8 cellular contexts compared by ENCODE assay signal in the genomic region with DNA sequence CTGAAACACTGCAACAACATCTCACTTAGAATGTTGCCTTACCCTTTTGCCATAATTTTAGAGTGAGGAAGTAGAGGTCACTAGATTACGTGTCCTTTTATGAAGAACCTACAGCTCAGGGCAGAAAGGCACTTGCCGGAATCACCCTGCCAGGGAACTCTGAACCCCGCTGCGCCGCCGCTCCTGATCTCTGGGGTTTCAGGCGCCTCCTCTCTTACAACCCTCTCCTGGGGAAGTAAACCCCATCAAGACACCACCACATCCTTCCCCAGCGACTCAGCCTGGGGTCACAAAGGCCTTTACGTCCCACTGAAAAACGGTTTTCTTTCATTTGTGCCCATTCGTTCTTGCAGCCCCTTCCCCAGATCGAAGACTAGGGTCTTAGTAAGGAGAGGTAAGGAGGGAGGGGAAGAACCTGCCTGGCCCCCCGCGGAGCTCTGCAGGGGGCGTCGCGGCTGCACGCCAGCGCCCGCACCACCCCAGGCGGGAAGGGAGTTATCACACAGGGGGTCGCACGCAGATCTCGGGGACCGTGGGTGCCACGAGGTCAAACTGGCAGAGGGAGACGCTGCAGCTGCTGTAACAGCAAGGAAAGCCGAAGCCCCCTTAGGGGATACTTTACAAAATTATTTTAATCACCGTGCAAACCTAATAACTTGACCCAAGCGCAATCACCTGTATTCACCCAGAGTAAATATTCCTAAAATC. TPM values are rescaled to one million over a fixed set of nuclear protein-coding genes. Genes with fewer than 3 reads are reported as not detected.
DNase-seq lines count a peak whose midpoint lies in the region; ATAC-seq and TF ChIP-seq lines count a peak whose summit lies in the region.

No MANE protein-coding gene starts in this region.

- no peak overlapping the region for H3K4me3 ChIP-seq in mucosa of stomach (ENCODE audit: low read length)

- H3K4me1 ChIP-seq in mucosa of stomach (ENCODE audit: control insufficient read depth, insufficient read depth, low read length), result peaks cover 14% of the 10 kb centered on the region

- H3K27me3 ChIP-seq in mucosa of stomach (ENCODE audit: control insufficient read depth, insufficient read depth, low read length), result peaks cover 35% of the 10 kb centered on the region

- peak overlapping the region; percentile 80 to 90 (median 84) for H3K4me3 Mint-ChIP-seq in brain
- H3K4me3 Mint-ChIP-seq in type B pancreatic cell, result peak overlapping the region; percentile 84

- H3K4me1 Mint-ChIP-seq in brain (peaks cover 14% of the 10 kb centered on the region), type B pancreatic cell (ENCODE audit: unreplicated experiment) (peaks cover 6% of the 10 kb centered on the region)

- no peak for ATAC-seq in Right ventricle myocardium superior (ENCODE audit: poor library complexity)
- ATAC-seq in HG03521 (IDR thresholded peaks at IDR 0.05; ENCODE audit: unreplicated experiment), result no peak

- DNase-seq in Right ventricle myocardium superior (peak; percentile 35), cardiac septum (ENCODE audit: low spot score) (no peak), type B pancreatic cell (ENCODE audit: extremely low spot score, unreplicated experiment) (no peak), HPDE6-E6E7 (ENCODE audit: extremely low spot score) (no peak), GOT3 (lab: John Stamatoyannopoulos, UW) (no peak)

- intact Hi-C loops in Right ventricle myocardium superior (cut with DNase I) (no loop called here), cardiac septum (cut with DNase I) (loop anchor here (1.0 to 10.0 kb wide), 2 partner anchors 25 to 81 kb away; no protein-coding TSS in a partner anchor)

- peaks cover 0 to 16% (median 7%) of the 10 kb centered on the region in 5 experiments for H3K9me3 Mint-ChIP-seq in brain
- no peaks in the 10 kb centered on the region for H3K9me3 Mint-ChIP-seq in type B pancreatic cell

- H3K36me3 Mint-ChIP-seq in brain (no peaks in the 10 kb centered on the region), type B pancreatic cell (no peaks in the 10 kb centered on the region)

- H3K9me3 ChIP-seq in mucosa of stomach (ENCODE audit: control insufficient read depth, low read length), result no peaks in the 10 kb centered on the region

- TF ChIP-seq CTCF in brain (conservative IDR thresholded peaks at IDR 0.05), result no peak
- TF ChIP-seq CTCF in type B pancreatic cell (conservative IDR thresholded peaks at IDR 0.05), result no peak

- peak overlapping the region; percentile 33 for H3K9ac ChIP-seq in mucosa of stomach (ENCODE audit: low read length)

- peaks cover 83% of the 10 kb centered on the region for H3K27me3 Mint-ChIP-seq in brain
- H3K27me3 Mint-ChIP-seq in type B pancreatic cell, result peaks cover 70% of the 10 kb centered on the region

- H3K27ac Mint-ChIP-seq in brain, result peak overlapping the region in 1 of 5 experiments; percentile 33
- H3K27ac Mint-ChIP-seq in type B pancreatic cell, result no peak overlapping the region

- H3K36me3 ChIP-seq in mucosa of stomach (ENCODE audit: control insufficient read depth, insufficient read depth, low read length), result no peaks in the 10 kb centered on the region

RNA-seq across cellular contexts. Expression of a gene that starts 1.0 kb away (rescaled TPM):
- total RNA-seq in Right ventricle myocardium superior, result 31.6 TPM
- total RNA-seq in cardiac septum, result 9.8 TPM
- 6.1 TPM for polyA plus RNA-seq in brain (ENCODE audit: insufficient read depth, low read depth, low replicate concordance)
- 2.6 and 3.4 TPM in 2 replicates for total RNA-seq in type B pancreatic cell (ENCODE audit: low replicate concordance)
